Comparison of ENCODE assay signal across 21 cellular contexts in the genomic region with DNA sequence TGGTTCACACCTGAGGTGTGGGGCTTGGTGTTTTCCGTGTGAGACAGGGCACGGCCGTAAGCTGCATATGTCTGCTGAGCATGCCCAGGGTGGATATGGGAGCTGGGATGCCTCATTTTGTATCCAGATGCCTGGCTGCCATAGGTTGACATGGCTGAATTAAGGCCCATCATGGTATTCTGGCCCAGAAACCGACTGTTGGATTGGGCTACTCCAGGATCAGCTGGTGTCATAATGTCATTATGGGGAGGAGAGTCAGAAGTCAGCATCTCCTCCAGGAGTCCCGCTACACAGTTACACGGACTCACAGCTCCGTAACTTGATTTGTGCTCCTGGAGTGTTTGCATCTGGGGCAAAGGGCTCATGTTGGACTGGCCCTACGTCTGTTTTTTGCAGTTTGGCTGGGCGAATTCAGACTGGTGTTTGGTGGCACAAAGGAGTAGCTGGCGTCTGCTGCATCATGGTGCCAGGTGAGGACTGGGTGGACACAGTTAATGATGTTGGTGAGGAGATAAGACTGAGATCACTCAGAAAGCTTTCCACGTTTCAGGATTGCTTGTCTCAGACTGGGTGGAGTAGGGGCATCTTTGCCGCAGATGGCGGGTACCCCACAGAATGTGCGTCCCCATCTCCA. TPM values are rescaled to one million over a fixed set of nuclear protein-coding genes. Genes with fewer than 3 reads are reported as not detected.
DNase-seq lines count a peak whose midpoint lies in the region; ATAC-seq, FAIRE-seq and TF ChIP-seq lines count a peak whose summit lies in the region.
"Had no signal": no experiment of that assay in that cellular context is flagged by ENCODE, and none has a peak within 500 bp of the region (broad histone marks: within the 10 kb centered on the region; RNA-seq: fewer than 3 reads in every experiment).

No MANE protein-coding gene starts in this region.

- peaks cover 9% of the 10 kb centered on the region for H3K27me3 Mint-ChIP-seq in Caco-2 (ENCODE audit: insufficient read depth, unreplicated experiment)
- H3K27me3 Mint-ChIP-seq in astrocyte (ENCODE audit: low read depth, unreplicated experiment): peaks cover 27% of the 10 kb centered on the region
- peaks cover 24 to 33% (median 30%) of the 10 kb centered on the region in 5 donors for H3K27me3 Mint-ChIP-seq in naive thymus-derived CD4-positive, alpha-beta T cell

- peaks cover 6% of the 10 kb centered on the region for H3K4me1 Mint-ChIP-seq in Caco-2 (ENCODE audit: low read depth, unreplicated experiment)
- no peaks in the 10 kb centered on the region for H3K4me1 Mint-ChIP-seq in astrocyte (ENCODE audit: low read depth, unreplicated experiment)
- H3K4me1 Mint-ChIP-seq in naive thymus-derived CD4-positive, alpha-beta T cell: peaks cover 4 to 23% (median 17%) of the 10 kb centered on the region in 7 donors

- H3K4me2 ChIP-seq in astrocyte (ENCODE audit: low read length): no peak overlapping the region
- H3K4me2 ChIP-seq in Karpas-422 (ENCODE audit: low read depth, low read length, poor library complexity, severe bottlenecking): no peak overlapping the region
- H3K4me2 ChIP-seq: BLaER1 treated with 17β-estradiol and CSF1 and Interleukin-3, amounts not matched to agents 10 nM and 100 nM had no signal

- no peak overlapping the region for H2AFZ ChIP-seq in astrocyte (ENCODE audit: low read depth, low read length)
- H2AFZ ChIP-seq in Karpas-422 (ENCODE audit: low read length): no peak overlapping the region

- H3K36me3 ChIP-seq in Caco-2 (ENCODE audit: control insufficient read depth, insufficient read depth, low read length): no peaks in the 10 kb centered on the region
- no peaks in the 10 kb centered on the region for H3K36me3 ChIP-seq in astrocyte (ENCODE audit: insufficient read depth, low read length)
- no peaks in the 10 kb centered on the region for H3K36me3 ChIP-seq in naive thymus-derived CD4-positive, alpha-beta T cell (ENCODE audit: control insufficient read depth in 2 of 3, insufficient read depth in 3 of 3, low read length in 3 of 3)
- H3K36me3 ChIP-seq in Karpas-422 (ENCODE audit: insufficient read depth, low read length): no peaks in the 10 kb centered on the region
- H3K36me3 ChIP-seq: BLaER1 treated with 17β-estradiol and CSF1 and Interleukin-3, amounts not matched to agents 10 nM and 100 nM; left ventricle myocardium inferior had no signal

- intact Hi-C loops in Caco-2 (cut with micrococcal nuclease; ENCODE audit: unreplicated experiment): no loop called here
- intact Hi-C loops in naive thymus-derived CD4-positive, alpha-beta T cell (cut with micrococcal nuclease): no loop called here

- CTCF ChIA-PET in Caco-2 (lab: Charles Lee): no interaction called here
- CTCF ChIA-PET in naive thymus-derived CD4-positive, alpha-beta T cell (lab: Charles Lee): no interaction called here

- no peak overlapping the region for H3K27ac Mint-ChIP-seq in Caco-2 (ENCODE audit: unreplicated experiment)
- peak overlapping the region; percentile 72 for H3K27ac Mint-ChIP-seq in astrocyte (ENCODE audit: unreplicated experiment)
- peak overlapping the region in 5 of 9 donors; percentile 1 to 69 (median 52) for H3K27ac Mint-ChIP-seq in naive thymus-derived CD4-positive, alpha-beta T cell
- H3K27ac Mint-ChIP-seq: progenitor cell of endocrine pancreas had no signal

- no TSS peak for BruUV-seq in Caco-2 (replicated peaks; lab: Mats Ljungman, UMichigan)

- no peaks in the 10 kb centered on the region for H3K4me1 ChIP-seq in Caco-2
- H3K4me1 ChIP-seq in astrocyte (ENCODE audit: insufficient read depth, low read length): no peaks in the 10 kb centered on the region
- H3K4me1 ChIP-seq in naive thymus-derived CD4-positive, alpha-beta T cell (ENCODE audit: control insufficient read depth in 2 of 2, insufficient read depth in 2 of 2, low read length in 2 of 2): peaks cover 0 to 6% of the 10 kb centered on the region in 2 donors
- no peaks in the 10 kb centered on the region for H3K4me1 ChIP-seq in Karpas-422 (ENCODE audit: low read length)

- no peaks in the 10 kb centered on the region for H4K20me1 ChIP-seq in astrocyte (ENCODE audit: insufficient read depth, low read length)
- H4K20me1 ChIP-seq in Karpas-422 (ENCODE audit: insufficient read depth, low read depth, low read length): no peaks in the 10 kb centered on the region
- H4K20me1 ChIP-seq: BLaER1 treated with 17β-estradiol and CSF1 and Interleukin-3, amounts not matched to agents 10 nM and 100 nM had no signal

- POLR2A ChIA-PET in Caco-2 (lab: Charles Lee): no interaction called here
- POLR2A ChIA-PET in naive thymus-derived CD4-positive, alpha-beta T cell (lab: Charles Lee): no interaction called here

- H3K4me3 Mint-ChIP-seq in Caco-2 (ENCODE audit: unreplicated experiment) (peak overlapping the region; percentile 67), astrocyte (ENCODE audit: unreplicated experiment) (peak overlapping the region; percentile 40)
- H3K4me3 Mint-ChIP-seq in naive thymus-derived CD4-positive, alpha-beta T cell: peak overlapping the region in 9 of 10 donors; percentile 10 to 63 (median 36)

- DNase-seq in DMS53 (lab: John Stamatoyannopoulos, UW): peak; percentile 28
- DNase-seq in DMS53 treated with DMSO at 0.1 percent for 48 hours (lab: John Stamatoyannopoulos, UW; ENCODE audit: unreplicated experiment): no peak
- DNase-seq in Caco-2: no peak
- no peak for DNase-seq in astrocyte (ENCODE audit: low read depth)
- DNase-seq in naive thymus-derived CD4-positive, alpha-beta T cell: no peak
- DNase-seq in Karpas-422: no peak
- DNase-seq: activated CD4-positive, CD25-positive, alpha-beta regulatory T cell treated with anti-CD3 and anti-CD28 coated beads, Interleukin-2, amount 50 U/mL, for 72 hours; DND-41; left ventricle myocardium inferior; NCI-H1930; NCI-H446 had no signal

- H3K9me2 ChIP-seq in Karpas-422 (replicated peaks; ENCODE audit: insufficient read depth, low read length): no peaks in the 10 kb centered on the region

- H3K9me3 ChIP-seq in Caco-2 (no peaks in the 10 kb centered on the region), astrocyte (ENCODE audit: insufficient read depth, low read depth, low read length) (no peaks in the 10 kb centered on the region), Karpas-422 (ENCODE audit: low read length) (no peaks in the 10 kb centered on the region)
- H3K9me3 ChIP-seq in naive thymus-derived CD4-positive, alpha-beta T cell (ENCODE audit: control insufficient read depth in 2 of 3, low read length in 3 of 3): no peaks in the 10 kb centered on the region
- H3K9me3 ChIP-seq: left ventricle myocardium inferior had no signal

- no peak for FAIRE-seq in astrocyte (lab: Jason Lieb, UNC)
- FAIRE-seq: frontal cortex, HTR-8/SVneo had no signal

- no peak overlapping the region for H3K27ac ChIP-seq in astrocyte (ENCODE audit: low read depth, low read length)
- H3K27ac ChIP-seq in naive thymus-derived CD4-positive, alpha-beta T cell (ENCODE audit: low read depth, low read length): no peak overlapping the region
- H3K27ac ChIP-seq in Karpas-422 (ENCODE audit: low read length): no peak overlapping the region
- H3K27ac ChIP-seq: BLaER1 treated with 17β-estradiol and CSF1 and Interleukin-3, amounts not matched to agents 10 nM and 100 nM; coronary artery; left ventricle myocardium inferior had no signal

- H3K79me2 ChIP-seq in astrocyte (ENCODE audit: insufficient read depth, low read length): no peaks in the 10 kb centered on the region
- H3K79me2 ChIP-seq in Karpas-422 (ENCODE audit: low read length): no peaks in the 10 kb centered on the region

- no peaks in the 10 kb centered on the region for H3K9me3 Mint-ChIP-seq in Caco-2 (ENCODE audit: unreplicated experiment)
- peaks cover 7% of the 10 kb centered on the region for H3K9me3 Mint-ChIP-seq in astrocyte (ENCODE audit: unreplicated experiment)
- peaks cover 0 to 11% (median 3%) of the 10 kb centered on the region in 11 donors for H3K9me3 Mint-ChIP-seq in naive thymus-derived CD4-positive, alpha-beta T cell

- TF ChIP-seq CTCF in Caco-2 (IDR thresholded peaks at IDR 0.05; ENCODE audit: insufficient read depth in 1 of 2, low read depth in 1 of 2, low read length in 1 of 2, severe bottlenecking in 1 of 2, unreplicated experiment in 1 of 2) (no peak), astrocyte (IDR thresholded peaks at IDR 0.05; ENCODE audit: insufficient read depth, low read depth, low read length) (no peak)

- no peak overlapping the region for H3K4me3 ChIP-seq in Caco-2 (ENCODE audit: low read depth, low read length)
- no peak overlapping the region for H3K4me3 ChIP-seq in astrocyte (ENCODE audit: insufficient read depth, low read depth, low read length)
- H3K4me3 ChIP-seq in naive thymus-derived CD4-positive, alpha-beta T cell (ENCODE audit: low read length): no peak overlapping the region
- no peak overlapping the region for H3K4me3 ChIP-seq in Karpas-422 (ENCODE audit: low read length)
- H3K4me3 ChIP-seq: BLaER1 treated with 17β-estradiol and CSF1 and Interleukin-3, amounts not matched to agents 10 nM and 100 nM had no signal

- no peak for ATAC-seq in naive thymus-derived CD4-positive, alpha-beta T cell
- ATAC-seq in GM21786 (IDR thresholded peaks at IDR 0.05; ENCODE audit: unreplicated experiment) (no peak), GM19452 (IDR thresholded peaks at IDR 0.05; ENCODE audit: unreplicated experiment) (no peak)

- H3K36me3 Mint-ChIP-seq in Caco-2 (ENCODE audit: insufficient read depth, unreplicated experiment) (no peaks in the 10 kb centered on the region), astrocyte (ENCODE audit: low read depth, unreplicated experiment) (peaks cover 3% of the 10 kb centered on the region)
- peaks cover 0 to 4% (median 0%) of the 10 kb centered on the region in 5 donors for H3K36me3 Mint-ChIP-seq in naive thymus-derived CD4-positive, alpha-beta T cell

- H3K9ac ChIP-seq in astrocyte (ENCODE audit: low read length) (no peak overlapping the region), Karpas-422 (ENCODE audit: low read length) (no peak overlapping the region)
- H3K9ac ChIP-seq: BLaER1 treated with 17β-estradiol and CSF1 and Interleukin-3, amounts not matched to agents 10 nM and 100 nM had no signal

- peaks cover 6% of the 10 kb centered on the region for H3K27me3 ChIP-seq in Caco-2 (replicated peaks; ENCODE audit: control insufficient read depth, insufficient read depth, low read length)
- H3K27me3 ChIP-seq in astrocyte (ENCODE audit: insufficient read depth, low read length): peaks cover 15% of the 10 kb centered on the region
- H3K27me3 ChIP-seq in naive thymus-derived CD4-positive, alpha-beta T cell (ENCODE audit: control insufficient read depth in 2 of 2, insufficient read depth in 2 of 2, low read length in 2 of 2): no peaks in the 10 kb centered on the region
- no peaks in the 10 kb centered on the region for H3K27me3 ChIP-seq in Karpas-422 (ENCODE audit: low read length)

RNA-seq across cellular contexts. Expression of a gene that starts 31.4 kb away (rescaled TPM):
- total RNA-seq in Caco-2 (2022) (not detected in 2 replicates), astrocyte (not detected in 2 replicates)
- total RNA-seq in naive thymus-derived CD4-positive, alpha-beta T cell: not detected
- not detected for polyA plus RNA-seq in naive thymus-derived CD4-positive, alpha-beta T cell
- not detected in 2 replicates for total RNA-seq in Karpas-422 (2014; rRNA removed; shearing (Covaris generic); ENCODE audit: low replicate concordance)
- total RNA-seq: A172; frontal cortex; left ventricle myocardium inferior; M059J; progenitor cell of endocrine pancreas; T-helper 1 cell treated with Interleukin-12 subunit alpha and Interleukin-12 subunit beta and Interleukin-4 antibody, amounts not matched to agents 30 ng/mL and 1 ng/mL, for 36 hours had no signal

RNA-seq across cellular contexts. Expression of a gene that starts 47.8 kb away (rescaled TPM):
- total RNA-seq in Caco-2 (2022) (not detected in 2 replicates), astrocyte (not detected in 2 replicates)
- not detected for total RNA-seq in naive thymus-derived CD4-positive, alpha-beta T cell
- polyA plus RNA-seq in naive thymus-derived CD4-positive, alpha-beta T cell: not detected
- total RNA-seq in Karpas-422 (2014; rRNA removed; shearing (Covaris generic); ENCODE audit: low replicate concordance): not detected in 2 replicates
- total RNA-seq: A172; frontal cortex; left ventricle myocardium inferior; M059J; progenitor cell of endocrine pancreas; T-helper 1 cell treated with Interleukin-12 subunit alpha and Interleukin-12 subunit beta and Interleukin-4 antibody, amounts not matched to agents 30 ng/mL and 1 ng/mL, for 36 hours had no signal

RNA-seq across cellular contexts. Expression of a gene that starts 59.5 kb away (rescaled TPM):
- 8.4 and 10.0 TPM in 2 replicates for total RNA-seq in Caco-2 (2022)
- not detected in 2 replicates for total RNA-seq in astrocyte
- total RNA-seq in naive thymus-derived CD4-positive, alpha-beta T cell: 1 to 10 TPM in 1 of 5 experiments, not detected in 4; 1.6 TPM
- polyA plus RNA-seq in naive thymus-derived CD4-positive, alpha-beta T cell: not detected
- total RNA-seq in Karpas-422 (2014; rRNA removed; shearing (Covaris generic); ENCODE audit: low replicate concordance): 1.3 TPM in 1 of 2 replicates, not detected in the other
- total RNA-seq: A172; M059J; progenitor cell of endocrine pancreas; T-helper 1 cell treated with Interleukin-12 subunit alpha and Interleukin-12 subunit beta and Interleukin-4 antibody, amounts not matched to agents 30 ng/mL and 1 ng/mL, for 36 hours had no signal
